ENCODE assay signal across 8 cellular contexts in the genomic region with DNA sequence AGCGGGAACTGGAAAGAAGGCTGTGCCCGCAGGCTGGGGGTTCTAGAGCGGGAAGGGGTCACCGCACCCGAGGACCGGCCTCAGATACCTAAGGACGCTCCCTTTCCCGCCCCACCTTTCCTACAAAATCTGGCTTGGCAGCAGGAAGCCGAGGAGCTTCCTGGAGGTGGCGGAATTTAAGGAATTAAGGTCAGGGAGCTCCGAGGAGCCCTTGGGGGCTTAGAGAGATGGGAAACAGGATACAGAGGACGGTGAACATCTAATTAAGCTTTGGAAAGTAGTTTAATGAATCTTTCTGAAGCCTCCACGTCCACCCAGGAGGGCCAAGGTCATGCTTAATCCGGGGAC. TPM values are rescaled to one million over a fixed set of nuclear protein-coding genes. Genes with fewer than 3 reads are reported as not detected.
DNase-seq lines count a peak whose midpoint lies in the region; ATAC-seq and TF ChIP-seq lines count a peak whose summit lies in the region.

No MANE protein-coding gene starts in this region.

- no peak for DNase-seq in stimulated activated naive CD8-positive, alpha-beta T cell treated with anti-CD3 and anti-CD28 coated beads, Interleukin-15, Interleukin-2, amounts not matched to agents 100 U/mL and 50 U/mL, for 24 hours
- DNase-seq in chondrocyte (ENCODE audit: low spot score) (no peak), NCI-H2171 (lab: John Stamatoyannopoulos, UW) (no peak), T1000 (lab: John Stamatoyannopoulos, UW) (no peak)

- H3K27ac Mint-ChIP-seq in stimulated activated naive CD8-positive, alpha-beta T cell treated with anti-CD3 and anti-CD28 coated beads, Interleukin-15, Interleukin-2, amounts not matched to agents 100 ng/mL and 50 ng/mL, for 24 hours, result no peak overlapping the region
- no peak overlapping the region for H3K27ac Mint-ChIP-seq in chondrocyte (ENCODE audit: unreplicated experiment)

- no peaks in the 10 kb centered on the region for H3K4me1 Mint-ChIP-seq in stimulated activated naive CD8-positive, alpha-beta T cell treated with anti-CD3 and anti-CD28 coated beads, Interleukin-15, Interleukin-2, amounts not matched to agents 100 ng/mL and 50 ng/mL, for 24 hours (ENCODE audit: low read depth)
- peaks cover 3% of the 10 kb centered on the region for H3K4me1 Mint-ChIP-seq in chondrocyte (ENCODE audit: low read depth)

- H3K4me3 Mint-ChIP-seq in stimulated activated naive CD8-positive, alpha-beta T cell treated with anti-CD3 and anti-CD28 coated beads, Interleukin-15, Interleukin-2, amounts not matched to agents 100 ng/mL and 50 ng/mL, for 24 hours, result peak overlapping the region; percentile 72
- H3K4me3 Mint-ChIP-seq in chondrocyte (ENCODE audit: unreplicated experiment), result peak overlapping the region; percentile 72

- H3K9me3 Mint-ChIP-seq in stimulated activated naive CD8-positive, alpha-beta T cell treated with anti-CD3 and anti-CD28 coated beads, Interleukin-15, Interleukin-2, amounts not matched to agents 100 ng/mL and 50 ng/mL, for 24 hours, result no peaks in the 10 kb centered on the region
- no peaks in the 10 kb centered on the region for H3K9me3 Mint-ChIP-seq in chondrocyte (ENCODE audit: low read depth)

- H3K36me3 ChIP-seq in mucosa of rectum (ENCODE audit: control insufficient read depth in 2 of 2, insufficient read depth in 2 of 2, low read length in 2 of 2), result no peaks in the 10 kb centered on the region

- H3K9ac ChIP-seq in mucosa of rectum (ENCODE audit: low read depth in 1 of 2, low read length in 2 of 2), result no peak overlapping the region

- peaks cover 9% of the 10 kb centered on the region for H3K27me3 Mint-ChIP-seq in stimulated activated naive CD8-positive, alpha-beta T cell treated with anti-CD3 and anti-CD28 coated beads, Interleukin-15, Interleukin-2, amounts not matched to agents 100 ng/mL and 50 ng/mL, for 24 hours
- H3K27me3 Mint-ChIP-seq in chondrocyte (ENCODE audit: low read depth), result peaks cover 11% of the 10 kb centered on the region

- H3K27me3 ChIP-seq in mucosa of rectum (ENCODE audit: control insufficient read depth in 2 of 2, insufficient read depth in 2 of 2, low read length in 2 of 2), result peaks cover 3% of the 10 kb centered on the region in 2 donors

- peaks cover 8% of the 10 kb centered on the region in 2 donors for H3K4me1 ChIP-seq in mucosa of rectum (ENCODE audit: control insufficient read depth in 2 of 2, insufficient read depth in 2 of 2, low read length in 2 of 2)

- no peaks in the 10 kb centered on the region for H3K36me3 Mint-ChIP-seq in stimulated activated naive CD8-positive, alpha-beta T cell treated with anti-CD3 and anti-CD28 coated beads, Interleukin-15, Interleukin-2, amounts not matched to agents 100 ng/mL and 50 ng/mL, for 24 hours (ENCODE audit: low read depth)
- H3K36me3 Mint-ChIP-seq in chondrocyte (ENCODE audit: low read depth), result no peaks in the 10 kb centered on the region

- H3K4me3 ChIP-seq in mucosa of rectum (ENCODE audit: low read length in 2 of 2), result peak overlapping the region; percentile 57 to 66

- ATAC-seq in stimulated activated naive CD8-positive, alpha-beta T cell treated with anti-CD3 and anti-CD28 coated beads, Interleukin-15, Interleukin-2, amounts not matched to agents 100 U/mL and 50 U/mL, for 24 hours, result no peak
- no peak for ATAC-seq in HG02885 (IDR thresholded peaks at IDR 0.05; ENCODE audit: poor library complexity, unreplicated experiment)
- no peak for ATAC-seq in HG03135 (IDR thresholded peaks at IDR 0.05; ENCODE audit: unreplicated experiment)

- TF ChIP-seq CTCF in chondrocyte (IDR thresholded peaks at IDR 0.05), result no peak

- no peak overlapping the region for H3K27ac ChIP-seq in mucosa of rectum (ENCODE audit: low read depth in 2 of 2, low read length in 2 of 2)

- H3K9me3 ChIP-seq in mucosa of rectum (ENCODE audit: control insufficient read depth in 2 of 2, low read length in 2 of 2), result no peaks in the 10 kb centered on the region

RNA-seq across cellular contexts. Expression of a gene that starts 0.5 kb away (rescaled TPM):
- 0.80 to 0.97 TPM in 2 of 3 replicates, not detected in the other for total RNA-seq in chondrocyte
